In the genomic region with DNA sequence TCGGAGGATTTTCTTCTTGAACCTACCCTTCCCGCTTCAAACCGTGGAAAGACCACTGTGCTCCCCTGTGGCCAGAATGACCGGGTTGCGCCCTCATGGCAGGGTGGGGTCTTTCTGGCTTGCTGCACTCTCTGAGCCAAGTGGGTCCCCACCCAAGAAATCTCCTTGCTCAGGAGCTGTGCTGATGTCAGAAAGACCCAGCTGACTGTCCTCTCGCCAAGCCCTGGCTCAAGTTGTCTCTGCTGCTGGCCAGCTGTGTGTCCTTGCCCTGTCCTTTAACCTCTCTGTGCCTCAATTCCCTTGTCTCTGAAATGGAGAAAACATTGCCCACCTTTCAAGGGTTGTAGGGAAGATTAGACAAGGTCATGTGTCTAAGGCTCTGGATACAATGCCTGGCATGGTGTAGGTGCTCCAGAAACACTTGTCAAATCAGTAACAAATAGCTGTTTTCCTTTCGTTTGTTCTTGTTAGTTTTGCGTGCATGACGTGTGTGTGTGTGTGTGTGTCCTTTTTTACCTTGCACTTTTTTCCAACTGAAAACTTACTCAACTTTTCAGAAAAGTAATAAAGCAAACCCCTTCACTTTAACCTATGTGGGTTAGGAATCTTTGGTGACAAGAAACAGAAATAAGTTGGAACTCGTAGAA, we compare ENCODE assay signal across 24 cellular contexts. TPM values are rescaled to one million over a fixed set of nuclear protein-coding genes. Genes with fewer than 3 reads are reported as not detected.
DNase-seq lines count a peak whose midpoint lies in the region; ATAC-seq and TF ChIP-seq lines count a peak whose summit lies in the region.
"Had no signal": no experiment of that assay in that cellular context is flagged by ENCODE, and none has a peak within 500 bp of the region (broad histone marks: within the 10 kb centered on the region; RNA-seq: fewer than 3 reads in every experiment).

No MANE protein-coding gene starts in this region.

- TF ChIP-seq POLR2A in testis (IDR thresholded peaks at IDR 0.05), result no peak

- H3K4me3 ChIP-seq in SU-DHL-6 (ENCODE audit: insufficient read depth, low read length, poor library complexity, severe bottlenecking) (no peak overlapping the region), muscle layer of duodenum (ENCODE audit: low read depth in 1 of 2, low read length in 2 of 2) (no peak overlapping the region), testis (no peak overlapping the region)
- H3K4me3 ChIP-seq: hepatocyte, PC-9, prostate gland, upper lobe of right lung had no signal

- peak; percentile 86 for ATAC-seq in Right ventricle myocardium superior (ENCODE audit: poor library complexity)
- ATAC-seq in HG03460 (IDR thresholded peaks at IDR 0.05; ENCODE audit: unreplicated experiment), result no peak
- ATAC-seq: activated T-cell treated with anti-CD3 and anti-CD28 coated beads, Interleukin-2, amount 50 U/mL, for 72 hours; stimulated activated effector memory CD8-positive, alpha-beta T cell treated with anti-CD3 and anti-CD28 coated beads, Interleukin-12 subunit alpha, Interleukin-12 subunit beta, amount 100 ng/mL, for 72 hours had no signal

- no peak overlapping the region for H3K9ac ChIP-seq in SU-DHL-6 (ENCODE audit: low read length)

- H3K4me1 ChIP-seq in muscle layer of duodenum (ENCODE audit: control insufficient read depth in 1 of 2, insufficient read depth in 2 of 2, low read length in 2 of 2) (peaks cover 0 to 4% of the 10 kb centered on the region in 2 donors), testis (no peaks in the 10 kb centered on the region)
- H3K4me1 ChIP-seq: foreskin keratinocyte, prostate gland, upper lobe of right lung had no signal

- no peaks in the 10 kb centered on the region for H3K79me2 ChIP-seq in SU-DHL-6 (ENCODE audit: insufficient read depth, low read length)
- H3K79me2 ChIP-seq: hepatocyte had no signal

- H3K9me3 ChIP-seq in SU-DHL-6 (ENCODE audit: insufficient read depth, low read length), result no peaks in the 10 kb centered on the region
- H3K9me3 ChIP-seq in muscle layer of duodenum (ENCODE audit: control insufficient read depth in 1 of 2, low read length in 2 of 2), result no peaks in the 10 kb centered on the region
- no peaks in the 10 kb centered on the region for H3K9me3 ChIP-seq in testis
- H3K9me3 ChIP-seq: prostate gland, upper lobe of right lung had no signal

- no peak for TF ChIP-seq CTCF in SU-DHL-6 (IDR thresholded peaks at IDR 0.05; ENCODE audit: insufficient read depth, low read length, poor library complexity, severe bottlenecking)
- no peak for TF ChIP-seq CTCF in testis (IDR thresholded peaks at IDR 0.05)

- H3F3A ChIP-seq in SU-DHL-6 (ENCODE audit: insufficient read depth), result peaks cover 6% of the 10 kb centered on the region

- intact Hi-C loops in Right ventricle myocardium superior (cut with DNase I), result no loop called here
- intact Hi-C loops in testis (cut with DNase I; ENCODE audit: low total_unique reads), result no loop called here

- 55 to 65% methylated on average over 10 of the region's 10 CpGs for WGBS in testis, 2 donors

- 0 out of 2 replicates have a peak overlapping the region, but pooled peaks have one; percentile 3 for H3K27ac ChIP-seq in SU-DHL-6 (ENCODE audit: low read depth, low read length)
- peak overlapping the region; percentile 19 for H3K27ac ChIP-seq in muscle layer of duodenum (ENCODE audit: low read length)
- H3K27ac ChIP-seq in testis, result no peak overlapping the region
- H3K27ac ChIP-seq: foreskin keratinocyte, hepatocyte, PC-9, prostate gland, upper lobe of right lung had no signal

- H3K9me2 ChIP-seq in SU-DHL-6 (replicated peaks; ENCODE audit: insufficient read depth, low read length), result no peaks in the 10 kb centered on the region

- DNase-seq in Right ventricle myocardium superior (peak; percentile 84), testis (peak; percentile 35), islet precursor cell (no peak)
- DNase-seq in activated effector memory CD4-positive, alpha-beta T cell treated with Interleukin-2 at 50 U/mL for 16 hours, result no peak
- DNase-seq: activated CD4-positive, alpha-beta memory T cell treated with anti-CD3 and anti-CD28 coated beads for 36 hours; activated CD4-positive, alpha-beta T cell treated with anti-CD3 and anti-CD28 coated beads for 1 hour; activated naive CD4-positive, alpha-beta T cell treated with Interleukin-2 at 50 U/mL for 16 hours; activated T-cell treated with anti-CD3 and anti-CD28 coated beads, Interleukin-2, amount 50 U/mL, for 72 hours; Calu3; GOT3; KBM-7; NCI-H1092 treated with DMSO at 0.1 percent for 48 hours; NCI-H187; NCI-H526; substantia nigra; upper lobe of right lung had no signal

- no peaks in the 10 kb centered on the region for H3K27me3 ChIP-seq in SU-DHL-6 (ENCODE audit: low read length)
- H3K27me3 ChIP-seq in muscle layer of duodenum (ENCODE audit: low read depth, low read length), result no peaks in the 10 kb centered on the region
- no peaks in the 10 kb centered on the region for H3K27me3 ChIP-seq in testis
- H3K27me3 ChIP-seq: hepatocyte, upper lobe of right lung had no signal

- H3K36me3 ChIP-seq in SU-DHL-6 (ENCODE audit: low read length) (no peaks in the 10 kb centered on the region), muscle layer of duodenum (ENCODE audit: control insufficient read depth in 1 of 2, insufficient read depth in 2 of 2, low read length in 2 of 2) (no peaks in the 10 kb centered on the region), testis (ENCODE audit: low read depth, missing control alignments) (no peaks in the 10 kb centered on the region)
- H3K36me3 ChIP-seq: prostate gland, upper lobe of right lung had no signal

- H2AFZ ChIP-seq in SU-DHL-6 (ENCODE audit: low read depth, low read length, severe bottlenecking), result no peak overlapping the region
- H2AFZ ChIP-seq: hepatocyte, PC-9 had no signal

- no peak overlapping the region for H3K4me2 ChIP-seq in SU-DHL-6 (ENCODE audit: low read depth, low read length, poor library complexity, severe bottlenecking)
- H3K4me2 ChIP-seq: hepatocyte, PC-9 had no signal

- no peaks in the 10 kb centered on the region for H4K20me1 ChIP-seq in SU-DHL-6 (ENCODE audit: low read depth, low read length)

RNA-seq across cellular contexts. Expression of a gene that starts 41.1 kb away (rescaled TPM):
- 570 TPM for total RNA-seq in Right ventricle myocardium superior
- 100 to 1,000 TPM; 308 to 532 TPM for total RNA-seq in testis
- 1,029 TPM for polyA plus RNA-seq in testis (ENCODE audit: insufficient read depth, low read depth, low replicate concordance)

Comparison
In these comparisons a context has a peak if more than half of its experiments do, and no peak if none do; other contexts are left out.
1. H3K27ac ChIP-seq: peak in SU-DHL-6 (single experiment) and muscle layer of duodenum (single experiment); none in testis (0 of 2).
2. DNase-seq: peak in Right ventricle myocardium superior (single experiment) and testis (single experiment); none in islet precursor cell (single experiment) and activated effector memory CD4-positive, alpha-beta T cell treated with Interleukin-2 at 50 U/mL for 16 hours (single experiment).